16 cellular contexts compared by ENCODE assay signal in genomic region chr5:90050135-90050534, GRCh38.
"Had no signal": no experiment of that assay in that cellular context is flagged by ENCODE, and none has a peak within 500 bp of the region (broad histone marks: within the 10 kb centered on the region; RNA-seq: fewer than 3 reads in every experiment).

No MANE protein-coding gene starts in this region.

- H3K27me3 Mint-ChIP-seq: activated T-cell treated with anti-CD3 and anti-CD28 coated beads, Interleukin-2, amount 50 U/mL, for 24 hours; stimulated activated naive CD8-positive, alpha-beta T cell treated with anti-CD3 and anti-CD28 coated beads, Interleukin-15, amount 100 ng/mL, for 72 hours had no signal

- H3K27me3 ChIP-seq: esophagus squamous epithelium, neural progenitor cell, pancreas, sigmoid colon, testis, upper lobe of right lung had no signal

- H3K4me1 Mint-ChIP-seq: neural progenitor cell; stimulated activated naive CD8-positive, alpha-beta T cell treated with anti-CD3 and anti-CD28 coated beads, Interleukin-15, amount 100 ng/mL, for 72 hours had no signal

- H3K9me3 ChIP-seq: pancreas, testis, upper lobe of right lung had no signal

- H3K9ac ChIP-seq: neural progenitor cell had no signal

- H3K4me2 ChIP-seq: neural progenitor cell had no signal

- H3K36me3 ChIP-seq: esophagus squamous epithelium, neural progenitor cell, pancreas, sigmoid colon, upper lobe of right lung had no signal

- H3K4me3 ChIP-seq: esophagus squamous epithelium, neural progenitor cell, pancreas, sigmoid colon, testis, upper lobe of right lung had no signal

- H2AFZ ChIP-seq: neural progenitor cell had no signal

- H3K4me3 Mint-ChIP-seq: activated T-cell treated with anti-CD3 and anti-CD28 coated beads, Interleukin-2, amount 50 U/mL, for 24 hours; neural progenitor cell; stimulated activated naive CD8-positive, alpha-beta T cell treated with anti-CD3 and anti-CD28 coated beads, Interleukin-15, amount 100 ng/mL, for 72 hours had no signal

- H3K27ac Mint-ChIP-seq: activated T-cell treated with anti-CD3 and anti-CD28 coated beads, Interleukin-2, amount 50 U/mL, for 24 hours; neural progenitor cell; stimulated activated naive CD8-positive, alpha-beta T cell treated with anti-CD3 and anti-CD28 coated beads, Interleukin-15, amount 100 ng/mL, for 72 hours had no signal

- DNase-seq: activated CD4-positive, alpha-beta T cell treated with anti-CD3 and anti-CD28 coated beads for 1 hour; activated CD4-positive, alpha-beta T cell treated with anti-CD3 and anti-CD28 coated beads, Interleukin-2, amount 50 U/mL, for 48 hours; activated effector memory CD4-positive, alpha-beta T cell treated with Interleukin-2 at 50 U/mL for 16 hours; activated naive CD4-positive, alpha-beta T cell treated with anti-CD3 and anti-CD28 coated beads, Interleukin-2, amount 50 U/mL, for 16 hours; activated T-cell treated with anti-CD3 and anti-CD28 coated beads, Interleukin-2, amount 50 U/mL, for 24 hours; caudate nucleus; esophagus squamous epithelium; hypothalamus; midbrain; pancreas; sigmoid colon; stimulated activated CD4-positive, alpha-beta T cell treated with anti-CD3 and anti-CD28 coated beads, Interleukin-1b, Interleukin-23, amount 100 ng/mL, for 48 hours; stimulated activated naive CD8-positive, alpha-beta T cell treated with anti-CD3 and anti-CD28 coated beads, Interleukin-15, amount 100 ng/mL, for 72 hours; testis; upper lobe of right lung had no signal

- ATAC-seq: pancreas; stimulated activated naive CD8-positive, alpha-beta T cell treated with anti-CD3 and anti-CD28 coated beads, Interleukin-15, amount 100 ng/mL, for 72 hours; upper lobe of right lung had no signal

- H3K36me3 Mint-ChIP-seq: neural progenitor cell had no signal

- H3K27ac ChIP-seq: esophagus squamous epithelium, neural progenitor cell, pancreas, sigmoid colon, testis, upper lobe of right lung had no signal

- H3K4me1 ChIP-seq: neural progenitor cell, pancreas, testis, upper lobe of right lung had no signal
